In genomic region chr4:182014164-182014563, GRCh38 we compare ENCODE assay signal across 2 cellular contexts.
TF ChIP-seq lines count a peak whose summit lies in the region.

No MANE protein-coding gene starts in this region.

TF ChIP-seq in HepG2, 621 proteins besides CTCF, POLR2A, EP300 and RAD21:
- TF ChIP-seq CREB1 (IDR thresholded peaks at IDR 0.05) = peak; percentile 93
- no peak for TF ChIP-seq CREB1 (CRISPR knock-in tag; IDR thresholded peaks at IDR 0.05)
- no peak for TF ChIP-seq ZNF577 (CRISPR knock-in tag; IDR thresholded peaks at IDR 0.05; ENCODE audit: borderline replicate concordance, low read depth)
- peak; percentile 90 for TF ChIP-seq ATF7 (IDR thresholded peaks at IDR 0.05)
- no peak for TF ChIP-seq ATF7 (CRISPR knock-in tag; IDR thresholded peaks at IDR 0.05)

TF ChIP-seq in GM23338, 12 proteins besides CTCF, POLR2A, EP300 and RAD21:
- TF ChIP-seq CREB1 (CRISPR knock-in tag; IDR thresholded peaks at IDR 0.05; ENCODE audit: low read depth) (no peak), REST (IDR thresholded peaks at IDR 0.05; ENCODE audit: unreplicated experiment) (no peak), ZNF331 (CRISPR knock-in tag; IDR thresholded peaks at IDR 0.05; ENCODE audit: low read depth) (no peak), NANOG (IDR thresholded peaks at IDR 0.05; ENCODE audit: borderline replicate concordance) (no peak), EZH2phosphoT487 (IDR thresholded peaks at IDR 0.05; ENCODE audit: unreplicated experiment) (no peak), EZH2 (IDR thresholded peaks at IDR 0.05; ENCODE audit: low read depth, unreplicated experiment) (no peak)
- TF ChIP-seq, protein P1, sequence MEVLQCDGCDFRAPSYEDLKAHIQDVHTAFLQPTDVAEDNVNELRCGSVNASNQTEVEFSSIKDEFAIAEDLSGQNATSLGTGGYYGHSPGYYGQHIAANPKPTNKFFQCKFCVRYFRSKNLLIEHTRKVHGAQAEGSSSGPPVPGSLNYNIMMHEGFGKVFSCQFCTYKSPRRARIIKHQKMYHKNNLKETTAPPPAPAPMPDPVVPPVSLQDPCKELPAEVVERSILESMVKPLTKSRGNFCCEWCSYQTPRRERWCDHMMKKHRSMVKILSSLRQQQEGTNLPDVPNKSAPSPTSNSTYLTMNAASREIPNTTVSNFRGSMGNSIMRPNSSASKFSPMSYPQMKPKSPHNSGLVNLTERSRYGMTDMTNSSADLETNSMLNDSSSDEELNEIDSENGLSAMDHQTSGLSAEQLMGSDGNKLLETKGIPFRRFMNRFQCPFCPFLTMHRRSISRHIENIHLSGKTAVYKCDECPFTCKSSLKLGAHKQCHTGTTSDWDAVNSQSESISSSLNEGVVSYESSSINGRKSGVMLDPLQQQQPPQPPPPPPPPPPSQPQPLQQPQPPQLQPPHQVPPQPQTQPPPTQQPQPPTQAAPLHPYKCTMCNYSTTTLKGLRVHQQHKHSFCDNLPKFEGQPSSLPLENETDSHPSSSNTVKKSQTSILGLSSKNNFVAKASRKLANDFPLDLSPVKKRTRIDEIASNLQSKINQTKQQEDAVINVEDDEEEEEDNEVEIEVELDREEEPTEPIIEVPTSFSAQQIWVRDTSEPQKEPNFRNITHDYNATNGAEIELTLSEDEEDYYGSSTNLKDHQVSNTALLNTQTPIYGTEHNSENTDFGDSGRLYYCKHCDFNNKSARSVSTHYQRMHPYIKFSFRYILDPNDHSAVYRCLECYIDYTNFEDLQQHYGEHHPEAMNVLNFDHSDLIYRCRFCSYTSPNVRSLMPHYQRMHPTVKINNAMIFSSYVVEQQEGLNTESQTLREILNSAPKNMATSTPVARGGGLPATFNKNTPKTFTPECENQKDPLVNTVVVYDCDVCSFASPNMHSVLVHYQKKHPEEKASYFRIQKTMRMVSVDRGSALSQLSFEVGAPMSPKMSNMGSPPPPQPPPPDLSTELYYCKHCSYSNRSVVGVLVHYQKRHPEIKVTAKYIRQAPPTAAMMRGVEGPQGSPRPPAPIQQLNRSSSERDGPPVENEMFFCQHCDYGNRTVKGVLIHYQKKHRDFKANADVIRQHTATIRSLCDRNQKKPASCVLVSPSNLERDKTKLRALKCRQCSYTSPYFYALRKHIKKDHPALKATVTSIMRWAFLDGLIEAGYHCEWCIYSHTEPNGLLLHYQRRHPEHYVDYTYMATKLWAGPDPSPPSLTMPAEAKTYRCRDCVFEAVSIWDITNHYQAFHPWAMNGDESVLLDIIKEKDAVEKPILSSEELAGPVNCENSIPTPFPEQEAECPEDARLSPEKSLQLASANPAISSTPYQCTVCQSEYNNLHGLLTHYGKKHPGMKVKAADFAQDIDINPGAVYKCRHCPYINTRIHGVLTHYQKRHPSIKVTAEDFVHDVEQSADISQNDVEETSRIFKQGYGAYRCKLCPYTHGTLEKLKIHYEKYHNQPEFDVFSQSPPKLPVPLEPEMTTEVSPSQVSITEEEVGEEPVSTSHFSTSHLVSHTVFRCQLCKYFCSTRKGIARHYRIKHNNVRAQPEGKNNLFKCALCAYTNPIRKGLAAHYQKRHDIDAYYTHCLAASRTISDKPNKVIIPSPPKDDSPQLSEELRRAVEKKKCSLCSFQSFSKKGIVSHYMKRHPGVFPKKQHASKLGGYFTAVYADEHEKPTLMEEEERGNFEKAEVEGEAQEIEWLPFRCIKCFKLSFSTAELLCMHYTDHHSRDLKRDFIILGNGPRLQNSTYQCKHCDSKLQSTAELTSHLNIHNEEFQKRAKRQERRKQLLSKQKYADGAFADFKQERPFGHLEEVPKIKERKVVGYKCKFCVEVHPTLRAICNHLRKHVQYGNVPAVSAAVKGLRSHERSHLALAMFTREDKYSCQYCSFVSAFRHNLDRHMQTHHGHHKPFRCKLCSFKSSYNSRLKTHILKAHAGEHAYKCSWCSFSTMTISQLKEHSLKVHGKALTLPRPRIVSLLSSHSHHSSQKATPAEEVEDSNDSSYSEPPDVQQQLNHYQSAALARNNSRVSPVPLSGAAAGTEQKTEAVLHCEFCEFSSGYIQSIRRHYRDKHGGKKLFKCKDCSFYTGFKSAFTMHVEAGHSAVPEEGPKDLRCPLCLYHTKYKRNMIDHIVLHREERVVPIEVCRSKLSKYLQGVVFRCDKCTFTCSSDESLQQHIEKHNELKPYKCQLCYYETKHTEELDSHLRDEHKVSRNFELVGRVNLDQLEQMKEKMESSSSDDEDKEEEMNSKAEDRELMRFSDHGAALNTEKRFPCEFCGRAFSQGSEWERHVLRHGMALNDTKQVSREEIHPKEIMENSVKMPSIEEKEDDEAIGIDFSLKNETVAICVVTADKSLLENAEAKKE (CRISPR knock-in tag; IDR thresholded peaks at IDR 0.05) = no peak
